14 cellular contexts compared by ENCODE assay signal in genomic region chr17:61209099-61209439, GRCh38.
DNase-seq lines count a peak whose midpoint lies in the region; ATAC-seq, FAIRE-seq and TF ChIP-seq lines count a peak whose summit lies in the region.
"Had no signal": no experiment of that assay in that cellular context is flagged by ENCODE, and none has a peak within 500 bp of the region (broad histone marks: within the 10 kb centered on the region; RNA-seq: fewer than 3 reads in every experiment).

No MANE protein-coding gene starts in this region.

- H3K27me3 ChIP-seq in adrenal gland, result no peaks in the 10 kb centered on the region
- no peaks in the 10 kb centered on the region for H3K27me3 ChIP-seq in neural progenitor cell
- H3K27me3 ChIP-seq in tibial nerve, result no peaks in the 10 kb centered on the region

- H3K27ac ChIP-seq in adrenal gland (peak overlapping the region in 4 of 5 donors; percentile 40 to 76 (median 64)), neural progenitor cell (peak overlapping the region; percentile 0), tibial nerve (peak overlapping the region; percentile 52 to 86 (median 68))
- H3K27ac ChIP-seq: HL-60 had no signal

- H3K4me3 Mint-ChIP-seq in glutamatergic neuron (ENCODE audit: unreplicated experiment) (peak overlapping the region; percentile 55), neural progenitor cell (no peak overlapping the region)
- H3K4me3 Mint-ChIP-seq: activated CD4-positive, alpha-beta T cell treated with anti-CD3 and anti-CD28 coated beads, Interleukin-2, amount 10 ng/mL, durations not matched to agents 7 days and 5 days; nephron progenitor cell had no signal

- H3K36me3 Mint-ChIP-seq in glutamatergic neuron (ENCODE audit: unreplicated experiment) (no peaks in the 10 kb centered on the region), neural progenitor cell (no peaks in the 10 kb centered on the region)

- FAIRE-seq in GM12891 (lab: Jason Lieb, UNC), result no peak

- 22 to 32% (median 26%) methylated on average over 4 of the region's 4 CpGs for WGBS in adrenal gland, 4 donors
- WGBS in tibial nerve, 2 donors, result 17 to 24% methylated on average over 4 of the region's 4 CpGs

- H4K20me1 ChIP-seq in neural progenitor cell (ENCODE audit: low read depth), result peaks cover 7% of the 10 kb centered on the region

- no peak for TF ChIP-seq CTCF in adrenal gland (IDR thresholded peaks at IDR 0.05)
- no peak for TF ChIP-seq CTCF in glutamatergic neuron (IDR thresholded peaks at IDR 0.05; ENCODE audit: partially characterized antibody, unreplicated experiment)
- TF ChIP-seq CTCF in neural progenitor cell (IDR thresholded peaks at IDR 0.05), result no peak
- no peak for TF ChIP-seq CTCF in tibial nerve (IDR thresholded peaks at IDR 0.05)

- no peak for ATAC-seq in HG03354 (IDR thresholded peaks at IDR 0.05; ENCODE audit: poor library complexity, severe bottlenecking, unreplicated experiment)
- ATAC-seq in GM21717 (IDR thresholded peaks at IDR 0.05; ENCODE audit: unreplicated experiment), result no peak

- no peak for TF ChIP-seq POLR2A in adrenal gland (IDR thresholded peaks at IDR 0.05)
- TF ChIP-seq POLR2A in tibial nerve (IDR thresholded peaks at IDR 0.05), result no peak
- no peak for TF ChIP-seq POLR2A in GM12891 (IDR thresholded peaks at IDR 0.05; ENCODE audit: low read depth, low read length)

- H3F3A ChIP-seq in neural progenitor cell (ENCODE audit: low read depth), result peaks cover 42% of the 10 kb centered on the region

- H3K4me3 ChIP-seq in adrenal gland (peak overlapping the region in 1 of 4 donors; percentile 37), neural progenitor cell (no peak overlapping the region), tibial nerve (no peak overlapping the region)

- H3K9me3 Mint-ChIP-seq in glutamatergic neuron (ENCODE audit: unreplicated experiment), result peaks cover 11% of the 10 kb centered on the region
- no peaks in the 10 kb centered on the region for H3K9me3 Mint-ChIP-seq in neural progenitor cell
- H3K9me3 Mint-ChIP-seq: nephron progenitor cell had no signal

- H3K79me2 ChIP-seq in neural progenitor cell (ENCODE audit: low read depth), result no peaks in the 10 kb centered on the region

- DNase-seq in adrenal gland (no peak), glutamatergic neuron (no peak), neural progenitor cell (ENCODE audit: low spot score) (no peak), tibial nerve (ENCODE audit: low spot score in 2 of 2) (no peak), cerebellar nuclear complex (lab: John Stamatoyannopoulos, UW) (no peak), GM12891 (ENCODE audit: insufficient read length, low spot score) (no peak)
- DNase-seq: activated CD4-positive, alpha-beta T cell treated with anti-CD3 and anti-CD28 coated beads, Interleukin-2, amount 10 ng/mL, durations not matched to agents 7 days and 5 days; DND-41; kidney glomerular epithelial cell; NCI-H1436; nephron progenitor cell had no signal

- H2AFZ ChIP-seq in neural progenitor cell (replicated peaks), result no peak overlapping the region

- no peak for TF ChIP-seq EP300 in tibial nerve (IDR thresholded peaks at IDR 0.05)

- H3K27ac Mint-ChIP-seq in glutamatergic neuron (ENCODE audit: unreplicated experiment) (peak overlapping the region; percentile 97), neural progenitor cell (peak overlapping the region; percentile 64)
- H3K27ac Mint-ChIP-seq: activated CD4-positive, alpha-beta T cell treated with anti-CD3 and anti-CD28 coated beads, Interleukin-2, amount 10 ng/mL, durations not matched to agents 7 days and 5 days; nephron progenitor cell had no signal

- H3K9ac ChIP-seq in neural progenitor cell, result no peak overlapping the region

- H3K4me1 Mint-ChIP-seq in glutamatergic neuron (ENCODE audit: low read depth, unreplicated experiment) (peaks cover 42% of the 10 kb centered on the region), neural progenitor cell (peaks cover 49% of the 10 kb centered on the region)

- intact Hi-C loops in adrenal gland (cut with DNase I), result no loop called here

- H3K4me1 ChIP-seq in adrenal gland (replicated peaks in 1 of 2) (peaks cover 12 to 43% of the 10 kb centered on the region in 2 donors), neural progenitor cell (peaks cover 42% of the 10 kb centered on the region), tibial nerve (peaks cover 0 to 81% (median 23%) of the 10 kb centered on the region in 4 donors)

- H3K4me2 ChIP-seq in neural progenitor cell, result peak overlapping the region; percentile 55

- H3K27me3 Mint-ChIP-seq in glutamatergic neuron (ENCODE audit: unreplicated experiment), result peaks cover 4% of the 10 kb centered on the region
- no peaks in the 10 kb centered on the region for H3K27me3 Mint-ChIP-seq in neural progenitor cell (ENCODE audit: insufficient read depth, low read depth)
- H3K27me3 Mint-ChIP-seq: activated CD4-positive, alpha-beta T cell treated with anti-CD3 and anti-CD28 coated beads, Interleukin-2, amount 10 ng/mL, durations not matched to agents 7 days and 5 days had no signal

- H3K9me3 ChIP-seq in adrenal gland (replicated peaks in 1 of 3) (no peaks in the 10 kb centered on the region), neural progenitor cell (ENCODE audit: low read depth) (no peaks in the 10 kb centered on the region), tibial nerve (no peaks in the 10 kb centered on the region)

- H3K36me3 ChIP-seq in adrenal gland (replicated peaks in 1 of 2) (no peaks in the 10 kb centered on the region), neural progenitor cell (no peaks in the 10 kb centered on the region), tibial nerve (no peaks in the 10 kb centered on the region)

TF ChIP-seq in GM12891, 5 proteins besides CTCF, POLR2A, EP300 and RAD21:
- TF ChIP-seq SPI1 (IDR thresholded peaks at IDR 0.05; ENCODE audit: low read depth, low read length), result no peak
- TF ChIP-seq PAX5 (IDR thresholded peaks at IDR 0.05; ENCODE audit: insufficient read depth, low read length, severe bottlenecking), result no peak
- TF ChIP-seq POLR2AphosphoS5 (IDR thresholded peaks at IDR 0.05; ENCODE audit: low read depth, low read length), result no peak
TF ChIP-seq in GM12891: peak in this region for 0.

Comparison
In these comparisons a context has a peak if more than half of its experiments do, and no peak if none do; other contexts are left out.
1. H3K27ac ChIP-seq: peak in every context shown above with its lines; median percentile 68 in tibial nerve; 64 in adrenal gland; 0 in neural progenitor cell.